Comparison of ENCODE assay signal across 14 cellular contexts in the genomic region with DNA sequence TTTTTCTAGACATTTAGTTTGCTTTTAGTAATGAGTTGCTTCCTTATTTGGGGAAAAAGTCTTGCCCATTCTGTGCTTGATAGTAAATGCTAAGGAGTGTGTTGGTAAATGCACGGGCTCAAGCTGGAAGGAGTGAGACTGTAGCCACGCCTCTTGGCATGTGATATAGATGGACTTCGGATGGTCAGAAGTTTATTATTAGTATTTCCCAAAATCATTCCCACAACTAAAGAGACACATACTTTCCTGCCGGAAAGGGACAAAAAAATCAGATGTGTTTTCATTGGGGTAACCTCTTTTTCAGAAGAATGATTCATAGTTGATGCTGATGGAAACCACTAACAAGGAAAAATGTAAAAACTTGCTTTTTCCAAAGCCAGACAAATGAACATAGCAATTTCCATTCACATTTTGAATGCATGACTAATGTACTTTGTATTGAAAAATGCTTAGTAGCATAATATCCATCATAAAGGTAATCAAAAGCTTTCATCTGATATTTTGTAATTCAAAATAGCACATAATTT.
DNase-seq lines count a peak whose midpoint lies in the region; ATAC-seq and TF ChIP-seq lines count a peak whose summit lies in the region.
"Had no signal": no experiment of that assay in that cellular context is flagged by ENCODE, and none has a peak within 500 bp of the region (broad histone marks: within the 10 kb centered on the region; RNA-seq: fewer than 3 reads in every experiment).

No MANE protein-coding gene starts in this region.

- peak in 1 of 2 experiments; percentile 79; a peak in 2 of 4 replicates for TF ChIP-seq EP300 in SK-N-SH (IDR thresholded peaks at IDR 0.05; ENCODE audit: borderline replicate concordance in 1 of 2, low read depth in 1 of 2, low read length in 1 of 2)

- TF ChIP-seq RAD21 in SK-N-SH (IDR thresholded peaks at IDR 0.05; ENCODE audit: low read length) = no peak

- H3K9me2 ChIP-seq in SK-N-SH = no peaks in the 10 kb centered on the region

- H3K36me3 Mint-ChIP-seq in type B pancreatic cell = no peaks in the 10 kb centered on the region
- H3K36me3 Mint-ChIP-seq: CD8-positive, alpha-beta T cell had no signal

- no peak overlapping the region for H3K27ac Mint-ChIP-seq in type B pancreatic cell
- H3K27ac Mint-ChIP-seq: CD8-positive, alpha-beta T cell had no signal

- H3K36me3 ChIP-seq in SK-N-SH (replicated peaks in 1 of 2; ENCODE audit: control insufficient read depth in 1 of 2, insufficient read depth in 2 of 2, low read length in 1 of 2) (no peaks in the 10 kb centered on the region), parathyroid adenoma (ENCODE audit: control insufficient read depth, insufficient read depth, low read length) (no peaks in the 10 kb centered on the region)
- H3K36me3 ChIP-seq: ovary had no signal

- POLR2A ChIA-PET in SK-N-SH (lab: Yijun Ruan, JAX) = interaction anchor here (0.7 kb wide), 1 partner anchor 117 kb away, joined by 4 read pairs; no protein-coding TSS in a partner anchor

- peak overlapping the region; percentile 64 to 100; a peak in 3 of 4 replicates for H3K27ac ChIP-seq in SK-N-SH (ENCODE audit: low read depth in 2 of 2, low read length in 1 of 2)
- H3K27ac ChIP-seq in parathyroid adenoma = peak overlapping the region; percentile 33
- H3K27ac ChIP-seq: ovary had no signal

- H3K4me3 ChIP-seq in SK-N-SH (ENCODE audit: low read depth in 2 of 2, low read length in 1 of 2) (peak overlapping the region in 1 of 2 experiments; percentile 41; a peak in 1 of 4 replicates), fibroblast of pulmonary artery (replicated peaks; ENCODE audit: low read depth, low read length) (no peak overlapping the region), parathyroid adenoma (ENCODE audit: low read depth, low read length) (no peak overlapping the region)
- H3K4me3 ChIP-seq: K562, ovary had no signal

- CTCF ChIA-PET in SK-N-SH (lab: Yijun Ruan, JAX) = interaction anchor here (1.2 kb wide), 1 partner anchor 87 kb away, joined by 4 read pairs; no protein-coding TSS in a partner anchor

- peaks cover 65% of the 10 kb centered on the region for H3F3A ChIP-seq in SK-N-SH (replicated peaks; ENCODE audit: insufficient read depth)

- no peak overlapping the region for H2AFZ ChIP-seq in SK-N-SH (ENCODE audit: low read depth)
- H2AFZ ChIP-seq in parathyroid adenoma = no peak overlapping the region

- no peaks in the 10 kb centered on the region for H3K27me3 ChIP-seq in SK-N-SH (ENCODE audit: insufficient read depth)
- H3K27me3 ChIP-seq in parathyroid adenoma (ENCODE audit: control insufficient read depth, insufficient read depth, low read length) = no peaks in the 10 kb centered on the region
- H3K27me3 ChIP-seq: ovary had no signal

- H3K4me1 ChIP-seq in SK-N-SH (ENCODE audit: control insufficient read depth in 1 of 2, insufficient read depth in 2 of 2, low read depth in 1 of 2, low read length in 1 of 2) (peaks cover 4 to 43% of the 10 kb centered on the region in 2 experiments; a peak in 3 of 4 replicates), parathyroid adenoma (no peaks in the 10 kb centered on the region)

- H3K9ac ChIP-seq in SK-N-SH = peak overlapping the region; percentile 72; the same call in 1 of the 2 replicates
- H3K9ac ChIP-seq in parathyroid adenoma = no peak overlapping the region

- no peak overlapping the region for H3K4me3 Mint-ChIP-seq in type B pancreatic cell
- H3K4me3 Mint-ChIP-seq: CD8-positive, alpha-beta T cell had no signal

- peaks cover 22% of the 10 kb centered on the region for H3K4me1 Mint-ChIP-seq in type B pancreatic cell (ENCODE audit: unreplicated experiment)

- H3K27me3 Mint-ChIP-seq in type B pancreatic cell = no peaks in the 10 kb centered on the region

- peaks cover 5% of the 10 kb centered on the region for H3K9me3 Mint-ChIP-seq in type B pancreatic cell
- H3K9me3 Mint-ChIP-seq: CD8-positive, alpha-beta T cell had no signal

- H3K4me2 ChIP-seq in SK-N-SH (peak overlapping the region; percentile 69), parathyroid adenoma (ENCODE audit: low read length) (no peak overlapping the region)

- no peak for TF ChIP-seq CTCF in SK-N-SH (IDR thresholded peaks at IDR 0.05)
- TF ChIP-seq CTCF in fibroblast of pulmonary artery (IDR thresholded peaks at IDR 0.05; ENCODE audit: low read length, missing control alignments) = no peak
- no peak for TF ChIP-seq CTCF in parathyroid adenoma (IDR thresholded peaks at IDR 0.05)
- TF ChIP-seq CTCF in omental fat pad (IDR thresholded peaks at IDR 0.05) = no peak
- no peak for TF ChIP-seq CTCF in type B pancreatic cell (conservative IDR thresholded peaks at IDR 0.05)

- no peaks in the 10 kb centered on the region for H4K20me1 ChIP-seq in SK-N-SH (ENCODE audit: insufficient read depth)

- ATAC-seq in omental fat pad (ENCODE audit: low FRiP score) (no peak), GM19463 (IDR thresholded peaks at IDR 0.05; ENCODE audit: unreplicated experiment) (no peak)
- ATAC-seq: CD8-positive, alpha-beta T cell; K562 had no signal

- DNase-seq in AG20443 (ENCODE audit: low spot score) (peak; percentile 78), SK-N-SH (no peak), fibroblast of pulmonary artery (ENCODE audit: low read depth) (peak; percentile 96), omental fat pad (ENCODE audit: low spot score) (no peak), HK-2 (ENCODE audit: unreplicated experiment) (no peak), type B pancreatic cell (ENCODE audit: extremely low spot score, unreplicated experiment) (no peak)
- DNase-seq: activated naive CD4-positive, alpha-beta T cell treated with anti-CD3 and anti-CD28 coated beads, Interleukin-2, amount 50 U/mL, for 16 hours; CD8-positive, alpha-beta T cell; hippocampal formation; NK-92 treated with Interleukin-12 subunit alpha and Interleukin-12 subunit beta, amount 100 ng/mL, for 24 hours had no signal

- H3K79me2 ChIP-seq in SK-N-SH (ENCODE audit: insufficient read depth) = no peaks in the 10 kb centered on the region
- H3K79me2 ChIP-seq in parathyroid adenoma = no peaks in the 10 kb centered on the region

- H3K9me3 ChIP-seq in SK-N-SH = no peaks in the 10 kb centered on the region
- H3K9me3 ChIP-seq in parathyroid adenoma (ENCODE audit: control insufficient read depth, low read length) = no peaks in the 10 kb centered on the region
- H3K9me3 ChIP-seq: ovary had no signal

- WGBS in SK-N-SH (ENCODE audit: low lambda C conversion rate) = 17% methylated on average over 4 of the region's 4 CpGs

TF ChIP-seq in SK-N-SH, 30 proteins besides CTCF, POLR2A, EP300 and RAD21 (continues in another document):
- TF ChIP-seq YY1 (IDR thresholded peaks at IDR 0.05; ENCODE audit: low read depth) (no peak), FOSL2 (IDR thresholded peaks at IDR 0.05; ENCODE audit: borderline replicate concordance, low read depth) (peak; percentile 87), MXI1 (IDR thresholded peaks at IDR 0.05; ENCODE audit: low read depth, low read length) (no peak), NFIC (IDR thresholded peaks at IDR 0.05; ENCODE audit: borderline replicate concordance) (peak; percentile 57; the same call in 1 of the 2 replicates), SMC3 (IDR thresholded peaks at IDR 0.05; ENCODE audit: low read depth, low read length) (no peak), JUND (IDR thresholded peaks at IDR 0.05) (peak; percentile 86), GATA2 (CRISPR knock-in tag; IDR thresholded peaks at IDR 0.05) (no peak), MEF2A (IDR thresholded peaks at IDR 0.05; ENCODE audit: borderline replicate concordance, low read depth) (peak; percentile 3; the same call in 1 of the 2 replicates), ELF1 (IDR thresholded peaks at IDR 0.05) (0 out of 2 replicates have a peak, but pooled peaks have one; percentile 40), EZH2phosphoT487 (IDR thresholded peaks at IDR 0.05; ENCODE audit: borderline replicate concordance, low read depth) (no peak), RCOR1 (IDR thresholded peaks at IDR 0.05; ENCODE audit: low read length) (no peak)
- TF ChIP-seq, protein P1, sequence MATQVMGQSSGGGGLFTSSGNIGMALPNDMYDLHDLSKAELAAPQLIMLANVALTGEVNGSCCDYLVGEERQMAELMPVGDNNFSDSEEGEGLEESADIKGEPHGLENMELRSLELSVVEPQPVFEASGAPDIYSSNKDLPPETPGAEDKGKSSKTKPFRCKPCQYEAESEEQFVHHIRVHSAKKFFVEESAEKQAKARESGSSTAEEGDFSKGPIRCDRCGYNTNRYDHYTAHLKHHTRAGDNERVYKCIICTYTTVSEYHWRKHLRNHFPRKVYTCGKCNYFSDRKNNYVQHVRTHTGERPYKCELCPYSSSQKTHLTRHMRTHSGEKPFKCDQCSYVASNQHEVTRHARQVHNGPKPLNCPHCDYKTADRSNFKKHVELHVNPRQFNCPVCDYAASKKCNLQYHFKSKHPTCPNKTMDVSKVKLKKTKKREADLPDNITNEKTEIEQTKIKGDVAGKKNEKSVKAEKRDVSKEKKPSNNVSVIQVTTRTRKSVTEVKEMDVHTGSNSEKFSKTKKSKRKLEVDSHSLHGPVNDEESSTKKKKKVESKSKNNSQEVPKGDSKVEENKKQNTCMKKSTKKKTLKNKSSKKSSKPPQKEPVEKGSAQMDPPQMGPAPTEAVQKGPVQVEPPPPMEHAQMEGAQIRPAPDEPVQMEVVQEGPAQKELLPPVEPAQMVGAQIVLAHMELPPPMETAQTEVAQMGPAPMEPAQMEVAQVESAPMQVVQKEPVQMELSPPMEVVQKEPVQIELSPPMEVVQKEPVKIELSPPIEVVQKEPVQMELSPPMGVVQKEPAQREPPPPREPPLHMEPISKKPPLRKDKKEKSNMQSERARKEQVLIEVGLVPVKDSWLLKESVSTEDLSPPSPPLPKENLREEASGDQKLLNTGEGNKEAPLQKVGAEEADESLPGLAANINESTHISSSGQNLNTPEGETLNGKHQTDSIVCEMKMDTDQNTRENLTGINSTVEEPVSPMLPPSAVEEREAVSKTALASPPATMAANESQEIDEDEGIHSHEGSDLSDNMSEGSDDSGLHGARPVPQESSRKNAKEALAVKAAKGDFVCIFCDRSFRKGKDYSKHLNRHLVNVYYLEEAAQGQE (IDR thresholded peaks at IDR 0.05; ENCODE audit: low read depth, low read length) = no peak
- TF ChIP-seq, protein P2, sequence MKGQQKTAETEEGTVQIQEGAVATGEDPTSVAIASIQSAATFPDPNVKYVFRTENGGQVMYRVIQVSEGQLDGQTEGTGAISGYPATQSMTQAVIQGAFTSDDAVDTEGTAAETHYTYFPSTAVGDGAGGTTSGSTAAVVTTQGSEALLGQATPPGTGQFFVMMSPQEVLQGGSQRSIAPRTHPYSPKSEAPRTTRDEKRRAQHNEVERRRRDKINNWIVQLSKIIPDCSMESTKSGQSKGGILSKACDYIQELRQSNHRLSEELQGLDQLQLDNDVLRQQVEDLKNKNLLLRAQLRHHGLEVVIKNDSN (IDR thresholded peaks at IDR 0.05; ENCODE audit: borderline replicate concordance, low read depth) = 0 out of 2 replicates have a peak, but pooled peaks have one; percentile 35
- TF ChIP-seq, protein P3, sequence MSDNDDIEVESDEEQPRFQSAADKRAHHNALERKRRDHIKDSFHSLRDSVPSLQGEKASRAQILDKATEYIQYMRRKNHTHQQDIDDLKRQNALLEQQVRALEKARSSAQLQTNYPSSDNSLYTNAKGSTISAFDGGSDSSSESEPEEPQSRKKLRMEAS (IDR thresholded peaks at IDR 0.05; ENCODE audit: low read depth) = peak; percentile 67; the same call in 1 of the 2 replicates

Comparison
In these comparisons a context has a peak if more than half of its experiments do, and no peak if none do; other contexts are left out.
1. DNase-seq: peak in AG20443 (single experiment) and fibroblast of pulmonary artery (single experiment); none in SK-N-SH (single experiment), omental fat pad (single experiment), HK-2 (single experiment) and type B pancreatic cell (single experiment).